In genomic region chr3:68699541-68699940, GRCh38 we compare ENCODE assay signal across 28 cellular contexts.
"Had no signal": no experiment of that assay in that cellular context is flagged by ENCODE, and none has a peak within 500 bp of the region (broad histone marks: within the 10 kb centered on the region; RNA-seq: fewer than 3 reads in every experiment).

No MANE protein-coding gene starts in this region.

- H3K9me3 ChIP-seq: left ventricle myocardium inferior, mucosa of descending colon, pancreas, prostate gland, sigmoid colon, vagina had no signal

- H3K4me1 Mint-ChIP-seq: immature natural killer cell; memory B cell; naive thymus-derived CD4-positive, alpha-beta T cell; stimulated activated memory B cell treated with anti-CD40 and anti-IgM and Interleukin-4, amounts not matched to agents 10 μg/mL and 1 μg/mL and 100 μg/mL, for 72 hours; stimulated activated naive CD8-positive, alpha-beta T cell treated with anti-CD3 and anti-CD28 coated beads, Interleukin-15, amount 100 ng/mL, for 72 hours had no signal

- H3K27ac ChIP-seq: left ventricle myocardium inferior, pancreas, prostate gland, sigmoid colon, spleen, tibial nerve, vagina had no signal

- DNase-seq: hypothalamus; immature natural killer cell; kidney; left colon; left ventricle myocardium inferior; midbrain; mucosa of descending colon; naive thymus-derived CD4-positive, alpha-beta T cell; nucleus accumbens; pancreas; posterior cingulate gyrus; right cardiac atrium; sigmoid colon; small intestine; spleen; stimulated activated CD4-positive, alpha-beta T cell treated with anti-CD3 and anti-CD28 coated beads, Interleukin-4, amount 100 ng/mL, for 4 hours; stimulated activated CD8-positive, alpha-beta memory T cell treated with anti-CD3 and anti-CD28 coated beads, Interleukin-4, amount 100 ng/mL, for 48 hours; stimulated activated naive CD4-positive, alpha-beta T cell treated with Interleukin-2 at 50 U/mL for 16 hours; stimulated activated naive CD8-positive, alpha-beta T cell treated with anti-CD3 and anti-CD28 coated beads, Interleukin-15, amount 100 ng/mL, for 72 hours; substantia nigra had no signal

- H3K27me3 Mint-ChIP-seq: memory B cell; natural killer cell treated with Interleukin-12 subunit alpha and Interleukin-12 subunit beta and Interleukin-15 and Interleukin-18, amount 100 ng/mL, for 72 hours; stimulated activated memory B cell treated with anti-CD40 and anti-IgM and Interleukin-4, amounts not matched to agents 10 μg/mL and 1 μg/mL and 100 μg/mL, for 72 hours had no signal

- H3K4me3 ChIP-seq: left ventricle myocardium inferior, mucosa of descending colon, pancreas, prostate gland, sigmoid colon, spleen, tibial nerve, vagina had no signal

- H3K4me3 Mint-ChIP-seq: immature natural killer cell; memory B cell; naive thymus-derived CD4-positive, alpha-beta T cell; natural killer cell treated with Interleukin-12 subunit alpha and Interleukin-12 subunit beta and Interleukin-15 and Interleukin-18, amount 100 ng/mL, for 72 hours; neural crest cell; stimulated activated memory B cell treated with anti-CD40 and anti-IgM and Interleukin-4, amounts not matched to agents 10 μg/mL and 1 μg/mL and 100 μg/mL, for 72 hours; stimulated activated naive CD8-positive, alpha-beta T cell treated with anti-CD3 and anti-CD28 coated beads, Interleukin-15, amount 100 ng/mL, for 72 hours; type B pancreatic cell had no signal

- H3K27me3 ChIP-seq: pancreas, sigmoid colon, spleen, tibial nerve, vagina had no signal

- H3K36me3 ChIP-seq: left ventricle myocardium inferior, pancreas, prostate gland, sigmoid colon, spleen, tibial nerve, vagina had no signal

- H3K36me3 Mint-ChIP-seq: immature natural killer cell; naive thymus-derived CD4-positive, alpha-beta T cell; stimulated activated memory B cell treated with anti-CD40 and anti-IgM and Interleukin-4, amounts not matched to agents 10 μg/mL and 1 μg/mL and 100 μg/mL, for 72 hours; type B pancreatic cell had no signal

- ATAC-seq: left colon; mucosa of descending colon; naive thymus-derived CD4-positive, alpha-beta T cell; natural killer cell treated with Interleukin-12 subunit alpha and Interleukin-12 subunit beta and Interleukin-15 and Interleukin-18, amount 100 ng/mL, for 72 hours; pancreas; right cardiac atrium; stimulated activated memory B cell treated with anti-CD40 and anti-IgM and Interleukin-4, amounts not matched to agents 10 μg/mL and 1 μg/mL and 100 μg/mL, for 72 hours; stimulated activated naive CD8-positive, alpha-beta T cell treated with anti-CD3 and anti-CD28 coated beads, Interleukin-15, amount 100 ng/mL, for 72 hours had no signal

- H3K9me3 Mint-ChIP-seq: memory B cell; stimulated activated memory B cell treated with anti-CD40 and anti-IgM and Interleukin-4, amounts not matched to agents 10 μg/mL and 1 μg/mL and 100 μg/mL, for 72 hours; type B pancreatic cell had no signal

- H3K27ac Mint-ChIP-seq: immature natural killer cell; memory B cell; naive thymus-derived CD4-positive, alpha-beta T cell; natural killer cell treated with Interleukin-12 subunit alpha and Interleukin-12 subunit beta and Interleukin-15 and Interleukin-18, amount 100 ng/mL, for 72 hours; stimulated activated memory B cell treated with anti-CD40 and anti-IgM and Interleukin-4, amounts not matched to agents 10 μg/mL and 1 μg/mL and 100 μg/mL, for 72 hours; stimulated activated naive CD8-positive, alpha-beta T cell treated with anti-CD3 and anti-CD28 coated beads, Interleukin-15, amount 100 ng/mL, for 72 hours; type B pancreatic cell had no signal

- H3K4me1 ChIP-seq: left ventricle myocardium inferior, pancreas, prostate gland, sigmoid colon, spleen, tibial nerve, vagina had no signal
